Comparison of ENCODE assay signal across 10 cellular contexts in the genomic region with DNA sequence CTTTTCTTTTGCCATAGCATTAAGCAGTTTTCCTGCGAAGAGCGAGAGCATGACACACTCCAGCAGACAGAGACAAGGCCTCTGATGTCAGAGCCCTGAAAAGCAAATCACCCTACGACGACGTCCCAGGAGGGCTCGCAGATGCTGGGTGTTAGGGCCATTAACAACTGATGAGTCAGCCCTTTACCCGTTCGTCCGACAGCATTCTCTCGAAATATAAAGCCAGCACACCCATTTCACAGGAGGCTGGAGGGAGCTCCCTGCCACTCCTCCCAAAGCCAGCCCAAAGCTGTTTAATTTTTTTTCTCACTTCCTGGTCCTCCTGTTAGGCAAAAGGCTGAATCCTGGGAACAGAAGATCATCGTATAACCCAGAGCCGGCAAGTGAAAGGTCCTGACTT.
DNase-seq lines count a peak whose midpoint lies in the region; ATAC-seq, FAIRE-seq and TF ChIP-seq lines count a peak whose summit lies in the region.
"Had no signal": no experiment of that assay in that cellular context is flagged by ENCODE, and none has a peak within 500 bp of the region (broad histone marks: within the 10 kb centered on the region; RNA-seq: fewer than 3 reads in every experiment).

No MANE protein-coding gene starts in this region.

- H3K36me3 ChIP-seq in mammary epithelial cell (ENCODE audit: insufficient read depth, low read length), result no peaks in the 10 kb centered on the region
- H3K36me3 ChIP-seq in K562 (ENCODE audit: control insufficient read depth, insufficient read depth, low read length), result no peaks in the 10 kb centered on the region
- H3K36me3 ChIP-seq in kidney (ENCODE audit: control insufficient read depth in 1 of 2, insufficient read depth in 2 of 2, low read length in 2 of 2), result no peaks in the 10 kb centered on the region
- H3K36me3 ChIP-seq in vagina, result no peaks in the 10 kb centered on the region

- no peaks in the 10 kb centered on the region for H3K36me3 Mint-ChIP-seq in MCF 10A (ENCODE audit: insufficient read depth, unreplicated experiment)
- H3K36me3 Mint-ChIP-seq in Calu3 (ENCODE audit: insufficient read depth, unreplicated experiment), result peaks cover 5% of the 10 kb centered on the region

- H3K4me2 ChIP-seq in mammary epithelial cell (ENCODE audit: insufficient read depth, low read depth, low read length) (no peak overlapping the region), K562 (ENCODE audit: insufficient read depth, low read length) (no peak overlapping the region)

- H4K20me1 ChIP-seq in mammary epithelial cell (ENCODE audit: insufficient read depth, low read length) (no peaks in the 10 kb centered on the region), K562 (replicated peaks; ENCODE audit: control insufficient read depth, insufficient read depth, low read length) (peaks cover 19% of the 10 kb centered on the region)

- H3K27me3 ChIP-seq in mammary epithelial cell (ENCODE audit: insufficient read depth, low read length), result no peaks in the 10 kb centered on the region
- H3K27me3 ChIP-seq in K562 (ENCODE audit: control insufficient read depth in 2 of 2, insufficient read depth in 2 of 2, low read length in 2 of 2), result peaks cover 39 to 71% of the 10 kb centered on the region in 2 experiments
- H3K27me3 ChIP-seq in vagina, result no peaks in the 10 kb centered on the region

- no peaks in the 10 kb centered on the region for H3K9me3 ChIP-seq in mammary epithelial cell (replicated peaks; ENCODE audit: insufficient read depth, low read length)
- H3K9me3 ChIP-seq in K562 (replicated peaks; ENCODE audit: control insufficient read depth, insufficient read depth, low read depth, low read length), result no peaks in the 10 kb centered on the region
- no peaks in the 10 kb centered on the region for H3K9me3 ChIP-seq in kidney (ENCODE audit: control insufficient read depth in 1 of 2, low read length in 2 of 2)
- no peaks in the 10 kb centered on the region for H3K9me3 ChIP-seq in vagina

- BruUV-seq in MCF 10A (replicated peaks; lab: Mats Ljungman, UMichigan), result no TSS peak
- no TSS peak for BruUV-seq in mammary epithelial cell (replicated peaks; lab: Mats Ljungman, UMichigan)
- BruUV-seq in K562 (replicated peaks; lab: Mats Ljungman, UMichigan), result no TSS peak
- BruUV-seq in Calu3 (replicated peaks; lab: Mats Ljungman, UMichigan), result no TSS peak

- H3K27ac Mint-ChIP-seq in MCF 10A (ENCODE audit: low read depth, unreplicated experiment) (no peak overlapping the region), Calu3 (ENCODE audit: unreplicated experiment) (no peak overlapping the region)

- H3K4me3 ChIP-seq in mammary epithelial cell (replicated peaks in 1 of 3; ENCODE audit: insufficient read depth in 1 of 3, low read depth in 2 of 3, low read length in 3 of 3), result no peak overlapping the region
- no peak overlapping the region for H3K4me3 ChIP-seq in K562
- no peak overlapping the region for H3K4me3 ChIP-seq in kidney (ENCODE audit: low read length in 2 of 2)
- H3K4me3 ChIP-seq in vagina, result no peak overlapping the region
- H3K4me3 ChIP-seq in lower leg skin (ENCODE audit: low read depth, poor library complexity, severe bottlenecking), result no peak overlapping the region

- peak; percentile 81 for DNase-seq in MCF 10A (ENCODE audit: unreplicated experiment)
- DNase-seq in mammary epithelial cell, result no peak
- peak in 1 of 4 experiments; percentile 10 for DNase-seq in K562 (ENCODE audit: extremely low read depth in 1 of 4, low spot score in 3 of 4)
- peak; percentile 32 for DNase-seq in kidney
- no peak for DNase-seq in vagina (ENCODE audit: extremely low spot score in 2 of 2)
- no peak for DNase-seq in Calu3
- no peak for DNase-seq in lower leg skin (ENCODE audit: low spot score in 2 of 2)
- DNase-seq: activated CD8-positive, alpha-beta memory T cell treated with anti-CD3 and anti-CD28 coated beads, Interleukin-2, amount 50 U/mL, for 48 hours; NCI-H2171 treated with DMSO at 0.1 percent for 48 hours had no signal

- intact Hi-C loops in MCF 10A (cut with micrococcal nuclease), result loop anchor here (2.0 to 5.0 kb wide), 2 partner anchors 313 to 440 kb away; no protein-coding TSS in a partner anchor
- intact Hi-C loops in mammary epithelial cell (cut with micrococcal nuclease), result no loop called here
- intact Hi-C loops in K562 (cut with micrococcal nuclease), result no loop called here
- intact Hi-C loops in kidney (cut with DNase I), result no loop called here
- intact Hi-C loops in vagina (cut with DNase I), result no loop called here
- intact Hi-C loops in Calu3 (cut with micrococcal nuclease; ENCODE audit: unreplicated experiment), result loop anchor here (10.0 kb wide), 1 partner anchor 217 kb away; no protein-coding TSS in a partner anchor
- intact Hi-C loops in lower leg skin (cut with DNase I; ENCODE audit: low total_unique reads), result no loop called here

- H3K4me3 Mint-ChIP-seq in MCF 10A (ENCODE audit: unreplicated experiment) (no peak overlapping the region), Calu3 (ENCODE audit: low read depth, unreplicated experiment) (no peak overlapping the region)

- no peak for TF ChIP-seq EP300 in K562 (IDR thresholded peaks at IDR 0.05; ENCODE audit: low read length)

- H3K9ac ChIP-seq in mammary epithelial cell (ENCODE audit: insufficient read depth, low read length) (no peak overlapping the region), K562 (ENCODE audit: insufficient read depth in 1 of 2, low read depth in 2 of 2, low read length in 2 of 2) (no peak overlapping the region), kidney (ENCODE audit: low read length in 2 of 2) (no peak overlapping the region)

- H3K4me1 Mint-ChIP-seq in MCF 10A (ENCODE audit: insufficient read depth, unreplicated experiment) (peaks cover 26% of the 10 kb centered on the region), Calu3 (ENCODE audit: low read depth, unreplicated experiment) (peaks cover 25% of the 10 kb centered on the region)

- dilution Hi-C loops in mammary epithelial cell (cut with HindIII; ENCODE audit: low sequenced_read_pairs), result no loop called here

- TF ChIP-seq POLR2A in K562 (conservative IDR thresholded peaks at IDR 0.05), result no peak
- TF ChIP-seq POLR2A in vagina (IDR thresholded peaks at IDR 0.05), result no peak
- no peak for TF ChIP-seq POLR2A in lower leg skin (IDR thresholded peaks at IDR 0.05)

- H3K27ac ChIP-seq in mammary epithelial cell (ENCODE audit: insufficient read depth, low read depth, low read length) (no peak overlapping the region), K562 (ENCODE audit: extremely low read depth, low read depth, low read length) (no peak overlapping the region), kidney (ENCODE audit: low read depth in 2 of 2, low read length in 2 of 2) (no peak overlapping the region), vagina (peak overlapping the region; percentile 81)

- H3K79me2 ChIP-seq in mammary epithelial cell (ENCODE audit: insufficient read depth, low read length) (no peaks in the 10 kb centered on the region), K562 (ENCODE audit: control insufficient read depth, insufficient read depth, low read length) (no peaks in the 10 kb centered on the region)

- CTCF ChIA-PET in MCF 10A (lab: Yijun Ruan, JAX), result interaction anchor here (0.6 to 1.0 kb wide), 3 partner anchors 15 to 404 kb away, joined by 3 to 4 read pairs (median 3); no protein-coding TSS in a partner anchor
- CTCF ChIA-PET in mammary epithelial cell (lab: Charles Lee; ENCODE audit: low non-redundant PET), result no interaction called here
- CTCF ChIA-PET in K562 (lab: Yijun Ruan, JAX; ENCODE audit: low intra/inter-chr PET ratio), result no interaction called here
- CTCF ChIA-PET in Calu3 (lab: Charles Lee), result interaction anchor here (1.0 to 1.3 kb wide), 2 partner anchors 270 to 309 kb away, joined by 4 to 5 read pairs; no protein-coding TSS in a partner anchor

- TF ChIP-seq CTCF in MCF 10A (IDR thresholded peaks at IDR 0.05; ENCODE audit: unreplicated experiment) (no peak), mammary epithelial cell (conservative IDR thresholded peaks at IDR 0.05 in 1 of 2, IDR thresholded peaks at IDR 0.05 in 1 of 2; ENCODE audit: extremely low read depth in 1 of 2, insufficient read depth in 1 of 2, low read depth in 1 of 2, low read length in 2 of 2) (no peak), K562 (IDR thresholded peaks at IDR 0.05 in 2 of 3, conservative IDR thresholded peaks at IDR 0.05 in 1 of 3; ENCODE audit: insufficient read depth in 2 of 3, low read depth in 1 of 3, low read length in 3 of 3) (no peak), kidney (IDR thresholded peaks at IDR 0.05; ENCODE audit: borderline replicate concordance, extremely low read depth, insufficient read depth) (no peak), vagina (IDR thresholded peaks at IDR 0.05) (no peak), Calu3 (IDR thresholded peaks at IDR 0.05; ENCODE audit: unreplicated experiment) (no peak), lower leg skin (IDR thresholded peaks at IDR 0.05) (no peak)

- peaks cover 4% of the 10 kb centered on the region for H3K9me1 ChIP-seq in K562 (ENCODE audit: control insufficient read depth, insufficient read depth, low read length)

- POLR2A ChIA-PET in MCF 10A (lab: Yijun Ruan, JAX) (interaction anchor here (0.6 to 1.2 kb wide), 2 partner anchors 191 to 310 kb away, joined by 3 to 4 read pairs; no protein-coding TSS in a partner anchor), K562 (lab: Yijun Ruan, JAX) (interaction anchor here (0.5 kb wide), 1 partner anchor 11 kb away, joined by 3 read pairs; no protein-coding TSS in a partner anchor)

- peaks cover 18% of the 10 kb centered on the region for H3K27me3 Mint-ChIP-seq in MCF 10A (ENCODE audit: insufficient read depth, unreplicated experiment)
- H3K27me3 Mint-ChIP-seq in Calu3 (ENCODE audit: unreplicated experiment), result peaks cover 4% of the 10 kb centered on the region

- WGBS in mammary epithelial cell (ENCODE audit: low coverage, missing lambda C conversion rate), result 96% methylated on average over 8 of the region's 12 CpGs
- under 1% methylated on average over 12 of the region's 12 CpGs for WGBS in K562 (ENCODE audit: insufficient coverage, low coverage, missing lambda C conversion rate)
- 59 to 68% methylated on average over 12 of the region's 12 CpGs for WGBS in lower leg skin, 2 donors

- no peak for FAIRE-seq in K562 (lab: Jason Lieb, UNC)
- FAIRE-seq in kidney (lab: Jason Lieb, UNC), result no peak

- in situ Hi-C loops in mammary epithelial cell (cut with MboI; ENCODE audit: low sequenced_read_pairs in 2 of 2), result no loop called here
- in situ Hi-C loops in K562 (cut with MboI), result no loop called here

- peaks cover 17% of the 10 kb centered on the region for H3K4me1 ChIP-seq in mammary epithelial cell (ENCODE audit: insufficient read depth, low read length)
- no peaks in the 10 kb centered on the region for H3K4me1 ChIP-seq in K562 (replicated peaks in 1 of 2; ENCODE audit: control insufficient read depth in 2 of 2, insufficient read depth in 2 of 2, low read length in 2 of 2)
- peaks cover 0 to 9% of the 10 kb centered on the region in 2 donors for H3K4me1 ChIP-seq in kidney (ENCODE audit: control insufficient read depth in 1 of 2, insufficient read depth in 1 of 2, low read depth in 1 of 2, low read length in 2 of 2)
- peaks cover 22% of the 10 kb centered on the region for H3K4me1 ChIP-seq in vagina

- H3K9me3 Mint-ChIP-seq in MCF 10A (ENCODE audit: unreplicated experiment), result no peaks in the 10 kb centered on the region
- H3K9me3 Mint-ChIP-seq in Calu3 (ENCODE audit: low read depth, unreplicated experiment), result no peaks in the 10 kb centered on the region

- no peak for TF ChIP-seq RAD21 in K562 (CRISPR knock-in tag; conservative IDR thresholded peaks at IDR 0.05 in 1 of 2, IDR thresholded peaks at IDR 0.05 in 1 of 2)

- ATAC-seq in K562, result peak; percentile 26; the same call in 2 of the 3 replicates
- no peak for ATAC-seq in GM21723 (IDR thresholded peaks at IDR 0.05; ENCODE audit: unreplicated experiment)

- H2AFZ ChIP-seq in mammary epithelial cell (ENCODE audit: low read depth, low read length) (no peak overlapping the region), K562 (ENCODE audit: low read depth, low read length) (no peak overlapping the region)

Comparison
In these comparisons a context has a peak if more than half of its experiments do, and no peak if none do; other contexts are left out.
1. DNase-seq: peak in MCF 10A (single experiment) and kidney (single experiment); none in mammary epithelial cell (single experiment), vagina (0 of 2), Calu3 (single experiment) and lower leg skin (0 of 2).
2. CTCF ChIA-PET loops: an anchor here in MCF 10A (0.6 to 1.0 kb wide) and Calu3 (1.0 to 1.3 kb wide); none called in mammary epithelial cell and K562.
3. intact Hi-C loops: an anchor here in MCF 10A (2.0 to 5.0 kb wide) and Calu3 (10.0 kb wide); none called in mammary epithelial cell, K562, kidney, vagina and lower leg skin.